In genomic region chr1:44485229-44485932, GRCh38 we compare ENCODE assay signal across 1 cellular context.
TF ChIP-seq lines count a peak whose summit lies in the region.

No MANE protein-coding gene starts in this region.

TF ChIP-seq in K562, 482 proteins besides CTCF, POLR2A, EP300 and RAD21 (continued from another document and continues in another):
- no peak for TF ChIP-seq SAFB2 (IDR thresholded peaks at IDR 0.05; ENCODE audit: borderline replicate concordance, low read depth, low read length, severe bottlenecking)
- TF ChIP-seq HEY1 (CRISPR knock-in tag; IDR thresholded peaks at IDR 0.05; ENCODE audit: borderline replicate concordance): no peak
- peak; percentile 98 for TF ChIP-seq SMARCE1 (IDR thresholded peaks at IDR 0.05)
- no peak for TF ChIP-seq ZNF12 (CRISPR knock-in tag; IDR thresholded peaks at IDR 0.05)
- no peak for TF ChIP-seq TGIF2 (CRISPR knock-in tag; IDR thresholded peaks at IDR 0.05)
- no peak for TF ChIP-seq SIRT6 (IDR thresholded peaks at IDR 0.05; ENCODE audit: low read depth, low read length)
- 0 out of 2 replicates have a peak, but pooled peaks have one; percentile 40 for TF ChIP-seq ZNF584 (CRISPR knock-in tag; IDR thresholded peaks at IDR 0.05; ENCODE audit: low read depth)
- no peak for TF ChIP-seq ZBTB49 (CRISPR knock-in tag; IDR thresholded peaks at IDR 0.05; ENCODE audit: borderline replicate concordance)
- TF ChIP-seq CTBP1 (IDR thresholded peaks at IDR 0.05; ENCODE audit: borderline replicate concordance): peak; percentile 76; the same call in 1 of the 2 replicates
- peak in 1 of 2 experiments; percentile 90; a peak in 2 of 4 replicates for TF ChIP-seq MLLT1 (IDR thresholded peaks at IDR 0.05)
- TF ChIP-seq SRF (CRISPR knock-in tag; IDR thresholded peaks at IDR 0.05): no peak
- no peak for TF ChIP-seq ZHX1 (conservative IDR thresholded peaks at IDR 0.05; ENCODE audit: low read length)
- TF ChIP-seq GTF2B (IDR thresholded peaks at IDR 0.05; ENCODE audit: extremely low read depth, insufficient read length): no peak
- TF ChIP-seq NR2F6 (CRISPR knock-in tag; IDR thresholded peaks at IDR 0.05): no peak
- peak; percentile 43; the same call in 1 of the 2 replicates for TF ChIP-seq ZFX (CRISPR knock-in tag; IDR thresholded peaks at IDR 0.05)
- no peak for TF ChIP-seq TCF7L2 (IDR thresholded peaks at IDR 0.05; ENCODE audit: low read depth, low read length)
- TF ChIP-seq IRF2 (CRISPR knock-in tag; IDR thresholded peaks at IDR 0.05): no peak
- no peak for TF ChIP-seq ZBTB33 (CRISPR knock-in tag; IDR thresholded peaks at IDR 0.05)
- TF ChIP-seq ZNF41 (CRISPR knock-in tag; conservative IDR thresholded peaks at IDR 0.05): no peak
- no peak for TF ChIP-seq DLX4 (CRISPR knock-in tag; IDR thresholded peaks at IDR 0.05)
- peak; percentile 96 for TF ChIP-seq PML (IDR thresholded peaks at IDR 0.05; ENCODE audit: low read length)
- no peak; the same call in 1 of the 2 replicates for TF ChIP-seq ZNF263 (CRISPR knock-in tag; IDR thresholded peaks at IDR 0.05; ENCODE audit: borderline replicate concordance)
- TF ChIP-seq ZNF408 (CRISPR knock-in tag; IDR thresholded peaks at IDR 0.05; ENCODE audit: low read depth): no peak
- no peak for TF ChIP-seq CAMTA2 (CRISPR knock-in tag; conservative IDR thresholded peaks at IDR 0.05)
- peak; percentile 94 for TF ChIP-seq JUND (IDR thresholded peaks at IDR 0.05; ENCODE audit: borderline replicate concordance, low read depth, low read length)
- TF ChIP-seq JUND (tag; IDR thresholded peaks at IDR 0.05; ENCODE audit: borderline replicate concordance, low read depth, low read length): peak; percentile 91; the same call in 2 of the 3 replicates
- TF ChIP-seq HNRNPLL (IDR thresholded peaks at IDR 0.05; ENCODE audit: low read depth, low read length, poor library complexity, severe bottlenecking): no peak
- no peak for TF ChIP-seq HLTF (IDR thresholded peaks at IDR 0.05)
- TF ChIP-seq ZNF24 (IDR thresholded peaks at IDR 0.05): no peak; the same call in 1 of the 2 replicates
- TF ChIP-seq ZNF347 (CRISPR knock-in tag; IDR thresholded peaks at IDR 0.05; ENCODE audit: low read depth): no peak
- TF ChIP-seq NCOA2 (IDR thresholded peaks at IDR 0.05; ENCODE audit: partially characterized antibody in 2 of 2): peak; percentile 51 to 64
- TF ChIP-seq PHB2 (IDR thresholded peaks at IDR 0.05; ENCODE audit: low read depth): peak; percentile 39; the same call in 1 of the 2 replicates
- TF ChIP-seq SMAD3 (CRISPR knock-in tag; conservative IDR thresholded peaks at IDR 0.05): peak; percentile 77; the same call in 1 of the 2 replicates
- no peak for TF ChIP-seq EHMT2 (IDR thresholded peaks at IDR 0.05)
- no peak for TF ChIP-seq THAP7 (CRISPR knock-in tag; IDR thresholded peaks at IDR 0.05)
- TF ChIP-seq GTF2E2 (tag; IDR thresholded peaks at IDR 0.05): peak; percentile 39; the same call in 1 of the 2 replicates
- TF ChIP-seq ARNT (IDR thresholded peaks at IDR 0.05): peak; percentile 80 to 86; a peak in 3 of 4 replicates
- TF ChIP-seq E2F3 (CRISPR knock-in tag; IDR thresholded peaks at IDR 0.05): no peak
- no peak for TF ChIP-seq ZNF282 (CRISPR knock-in tag; IDR thresholded peaks at IDR 0.05)
- TF ChIP-seq CREB3L1 (IDR thresholded peaks at IDR 0.05; ENCODE audit: borderline replicate concordance, low read depth): no peak
- TF ChIP-seq ZKSCAN8 (CRISPR knock-in tag; IDR thresholded peaks at IDR 0.05): peak; percentile 31; the same call in 1 of the 2 replicates
- no peak for TF ChIP-seq CREBBP (IDR thresholded peaks at IDR 0.05; ENCODE audit: low read depth, low read length)
- TF ChIP-seq IRF9 (tag; IDR thresholded peaks at IDR 0.05): no peak
- TF ChIP-seq SP2 (IDR thresholded peaks at IDR 0.05; ENCODE audit: extremely low read depth, low read depth, low read length, poor library complexity, severe bottlenecking): no peak
- peak in 1 of 2 experiments; percentile 92; a peak in 2 of 4 replicates for TF ChIP-seq ZMIZ1 (IDR thresholded peaks at IDR 0.05; ENCODE audit: low read depth in 2 of 2, low read length in 2 of 2)
- TF ChIP-seq HMGXB4 (CRISPR knock-in tag; IDR thresholded peaks at IDR 0.05): no peak
